8 cellular contexts compared by ENCODE assay signal in the genomic region with DNA sequence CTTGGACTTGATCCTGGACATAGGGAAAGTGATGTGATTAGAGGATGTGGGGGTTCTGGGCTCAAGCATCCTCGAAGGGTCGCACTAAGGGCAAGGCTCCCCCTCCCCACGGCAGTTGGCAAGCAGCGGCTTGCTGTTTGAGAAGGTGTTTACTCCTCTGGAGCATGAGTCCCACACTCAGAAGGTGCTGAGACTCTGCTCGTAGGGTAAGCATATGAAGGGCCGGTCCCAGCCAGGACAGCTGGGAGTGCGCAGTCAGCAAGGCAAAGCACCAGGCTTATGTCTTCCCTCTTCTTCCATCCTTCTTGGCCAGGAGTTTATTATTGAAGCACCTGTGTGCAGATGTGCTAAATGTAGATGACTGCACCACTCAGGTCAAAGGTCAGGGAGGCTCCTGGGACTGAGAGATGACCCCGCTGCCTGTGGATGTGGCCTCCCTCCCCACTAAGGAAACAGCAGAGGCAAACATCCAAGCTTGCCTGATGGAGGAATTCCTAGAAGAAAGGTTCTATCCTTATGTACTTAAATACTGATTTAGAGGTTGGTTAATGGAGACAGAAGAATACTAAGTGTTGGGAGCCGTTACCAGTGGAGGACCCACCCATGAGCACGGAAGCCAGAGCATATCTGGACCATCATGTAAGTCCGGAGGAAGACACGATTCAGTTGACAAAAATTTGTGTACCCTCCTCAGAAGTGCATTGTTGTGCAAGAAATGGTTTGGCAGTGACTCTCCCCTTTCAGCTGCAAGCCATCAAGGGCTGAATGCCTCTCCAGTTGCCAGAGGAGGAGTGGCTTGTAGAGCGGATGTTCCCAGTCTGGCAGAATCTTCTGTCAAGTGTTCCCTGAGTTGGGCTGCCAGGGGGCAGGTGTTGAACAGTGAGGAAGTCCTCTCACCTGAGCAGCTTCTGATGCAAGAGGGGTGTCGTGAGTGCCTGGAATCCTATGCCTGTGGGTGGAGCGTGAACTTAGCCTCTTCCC. TPM values are rescaled to one million over a fixed set of nuclear protein-coding genes. Genes with fewer than 3 reads are reported as not detected.
DNase-seq lines count a peak whose midpoint lies in the region; TF ChIP-seq lines count a peak whose summit lies in the region.

No MANE protein-coding gene starts in this region.

- no peaks in the 10 kb centered on the region for H3K36me3 ChIP-seq in mesenchymal stem cell (ENCODE audit: control insufficient read depth in 1 of 2, insufficient read depth in 2 of 2, low read depth in 1 of 2, low read length in 2 of 2)

- no peak overlapping the region for H3K4me3 Mint-ChIP-seq in glutamatergic neuron (ENCODE audit: unreplicated experiment)

- no peaks in the 10 kb centered on the region for H3K27me3 ChIP-seq in mesenchymal stem cell (ENCODE audit: control insufficient read depth in 1 of 2, insufficient read depth in 1 of 2, low read length in 2 of 2)

- peak overlapping the region in 1 of 2 experiments; percentile 20 for H3K4me3 ChIP-seq in mesenchymal stem cell (ENCODE audit: insufficient read depth in 1 of 2, low read depth in 1 of 2, low read length in 2 of 2)

- H3K14ac ChIP-seq in mesenchymal stem cell (ENCODE audit: low read length in 2 of 2): no peak overlapping the region

- H3K27ac Mint-ChIP-seq in glutamatergic neuron (ENCODE audit: unreplicated experiment): no peak overlapping the region

- no peak overlapping the region for H2BK120ac ChIP-seq in mesenchymal stem cell (ENCODE audit: low read depth, low read length)

- no peak overlapping the region for H2BK5ac ChIP-seq in mesenchymal stem cell (ENCODE audit: low read depth, low read length, poor library complexity, severe bottlenecking)

- peak overlapping the region in 1 of 2 experiments; percentile 42 for H3K4ac ChIP-seq in mesenchymal stem cell (ENCODE audit: low read depth in 1 of 2, low read length in 2 of 2)

- H3K23ac ChIP-seq in mesenchymal stem cell (ENCODE audit: low read length in 2 of 2): no peak overlapping the region

- H3K27ac ChIP-seq in mesenchymal stem cell (ENCODE audit: low read length, poor library complexity, severe bottlenecking): no peak overlapping the region

- H3K9ac ChIP-seq in mesenchymal stem cell (ENCODE audit: low read length): peak overlapping the region; percentile 68

- H3K18ac ChIP-seq in mesenchymal stem cell (ENCODE audit: low read depth in 1 of 2, low read length in 2 of 2): peak overlapping the region; percentile 40 to 72

- no peak for TF ChIP-seq CTCF in AG09319 (IDR thresholded peaks at IDR 0.05; ENCODE audit: low read depth, low read length)
- no peak for TF ChIP-seq CTCF in glutamatergic neuron (IDR thresholded peaks at IDR 0.05; ENCODE audit: partially characterized antibody, unreplicated experiment)
- no peak for TF ChIP-seq CTCF in GM13977 (IDR thresholded peaks at IDR 0.05; ENCODE audit: extremely low read depth, insufficient read depth, missing control alignments)

- H3K79me1 ChIP-seq in mesenchymal stem cell (replicated peaks; ENCODE audit: low read length, poor library complexity, severe bottlenecking): no peaks in the 10 kb centered on the region

- H3K27me3 Mint-ChIP-seq in glutamatergic neuron (ENCODE audit: unreplicated experiment): peaks cover 4% of the 10 kb centered on the region

- 53% methylated on average over 13 of the region's 15 CpGs for WGBS in mesenchymal stem cell

- H2BK12ac ChIP-seq in mesenchymal stem cell (ENCODE audit: low read length in 2 of 2): peak overlapping the region; percentile 7 to 60

- H3K9me3 ChIP-seq in mesenchymal stem cell (ENCODE audit: control insufficient read depth, low read length): no peaks in the 10 kb centered on the region

- no peaks in the 10 kb centered on the region for H3K9me3 Mint-ChIP-seq in glutamatergic neuron (ENCODE audit: unreplicated experiment)

- H4K8ac ChIP-seq in mesenchymal stem cell (ENCODE audit: low read length): peak overlapping the region; percentile 71

- peak overlapping the region; percentile 57 for H4K91ac ChIP-seq in mesenchymal stem cell (ENCODE audit: low read length)

- H2AFZ ChIP-seq in mesenchymal stem cell (ENCODE audit: low read depth, low read length): peak overlapping the region; percentile 30

- H3K4me2 ChIP-seq in mesenchymal stem cell (ENCODE audit: low read length, poor library complexity, severe bottlenecking): no peak overlapping the region

- H3K4me1 ChIP-seq in mesenchymal stem cell (ENCODE audit: control insufficient read depth, insufficient read depth, low read depth, low read length): peaks cover 36% of the 10 kb centered on the region

- H2AK5ac ChIP-seq in mesenchymal stem cell (ENCODE audit: low read length, severe bottlenecking): peak overlapping the region; percentile 9

- no peaks in the 10 kb centered on the region for H3K36me3 Mint-ChIP-seq in glutamatergic neuron (ENCODE audit: unreplicated experiment)

- in situ Hi-C loops in GM13977 (cut with MboI; ENCODE audit: low pct_unique_long_range_greater_than_20kb, low sequenced_read_pairs, unreplicated experiment): no loop called here

- H2BK15ac ChIP-seq in mesenchymal stem cell (ENCODE audit: low read depth, poor library complexity, severe bottlenecking): peak overlapping the region; percentile 55

- DNase-seq in AG09319 (ENCODE audit: extremely low read depth, low read depth) (peak; percentile 88), NCI-H2029 (lab: John Stamatoyannopoulos, UW) (peak; percentile 98), dermis microvascular lymphatic vessel endothelial cell (ENCODE audit: low read depth in 2 of 2) (peak; percentile 35 to 56), mesenchymal stem cell (peak; percentile 93), glutamatergic neuron (no peak), GM13977 (ENCODE audit: low spot score) (no peak), NCI-H524 (lab: John Stamatoyannopoulos, UW) (no peak)
- DNase-seq in stimulated activated naive CD4-positive, alpha-beta T cell (lab: John Stamatoyannopoulos, UW): no peak

- H3K4me1 Mint-ChIP-seq in glutamatergic neuron (ENCODE audit: low read depth, unreplicated experiment): peaks cover 6% of the 10 kb centered on the region

RNA-seq across cellular contexts. Expression of a gene that starts 27.2 kb away (rescaled TPM):
- total RNA-seq in dermis microvascular lymphatic vessel endothelial cell (28.3 and 45.7 TPM in 2 replicates), glutamatergic neuron (ENCODE audit: unreplicated experiment) (41.3 TPM)
- 20.0 TPM for polyA plus RNA-seq in mesenchymal stem cell (2013, experiment 1 of 2)
- polyA plus RNA-seq in mesenchymal stem cell (2013, experiment 2 of 2): 19.1 TPM

Comparison
In these comparisons a context has a peak if more than half of its experiments do, and no peak if none do; other contexts are left out.
1. DNase-seq: peak in AG09319 (single experiment), NCI-H2029 (single experiment), dermis microvascular lymphatic vessel endothelial cell (2 of 2) and mesenchymal stem cell (single experiment); none in glutamatergic neuron (single experiment), GM13977 (single experiment), NCI-H524 (0 of 2) and stimulated activated naive CD4-positive, alpha-beta T cell (0 of 6).